1 cellular context compared by ENCODE assay signal in genomic region chr17:7139400-7139799, GRCh38.
TF ChIP-seq lines count a peak whose summit lies in the region.

No MANE protein-coding gene starts in this region.

TF ChIP-seq in HepG2, 621 proteins besides CTCF, POLR2A, EP300 and RAD21:
- TF ChIP-seq ZNF20 (CRISPR knock-in tag; IDR thresholded peaks at IDR 0.05) = no peak
- no peak for TF ChIP-seq USF2 (IDR thresholded peaks at IDR 0.05; ENCODE audit: low read depth, low read length)
- no peak for TF ChIP-seq USF2 (CRISPR knock-in tag; IDR thresholded peaks at IDR 0.05; ENCODE audit: borderline replicate concordance)
- no peak for TF ChIP-seq TBX2 (CRISPR knock-in tag; IDR thresholded peaks at IDR 0.05; ENCODE audit: borderline replicate concordance)
- TF ChIP-seq ZBTB1 (CRISPR knock-in tag; IDR thresholded peaks at IDR 0.05; ENCODE audit: borderline replicate concordance) = no peak
- no peak for TF ChIP-seq NCOR1 (IDR thresholded peaks at IDR 0.05; ENCODE audit: borderline replicate concordance, low read length)
